In the genomic region with DNA sequence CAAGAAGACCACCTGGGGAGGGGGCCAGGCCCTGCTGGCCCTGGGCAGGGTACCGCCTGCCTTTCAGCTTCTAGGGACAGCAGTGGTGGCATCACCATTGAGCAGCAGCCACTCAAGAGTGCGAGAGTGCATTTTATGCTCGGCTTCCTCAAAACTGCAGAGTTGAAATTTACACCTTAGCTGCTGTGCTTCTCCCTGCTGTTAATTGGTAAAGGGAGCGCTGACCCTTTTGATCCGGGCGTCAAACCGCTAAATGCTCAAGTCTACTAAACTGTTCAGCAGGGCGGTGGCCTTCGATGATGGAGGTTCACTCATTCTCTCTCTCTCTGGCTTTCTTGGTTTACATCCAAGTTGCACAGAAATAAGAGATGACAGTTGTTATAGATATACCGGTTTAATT, we compare ENCODE assay signal across 1 cellular context.
TF ChIP-seq lines count a peak whose summit lies in the region.

No MANE protein-coding gene starts in this region.

TF ChIP-seq in H1, 55 proteins besides CTCF, POLR2A, EP300 and RAD21:
- TF ChIP-seq, protein P1, sequence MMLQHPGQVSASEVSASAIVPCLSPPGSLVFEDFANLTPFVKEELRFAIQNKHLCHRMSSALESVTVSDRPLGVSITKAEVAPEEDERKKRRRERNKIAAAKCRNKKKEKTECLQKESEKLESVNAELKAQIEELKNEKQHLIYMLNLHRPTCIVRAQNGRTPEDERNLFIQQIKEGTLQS (IDR thresholded peaks at IDR 0.05; ENCODE audit: insufficient read depth, low read depth, low read length) = no peak
- TF ChIP-seq POLR2AphosphoS5 (IDR thresholded peaks at IDR 0.05; ENCODE audit: low read depth, low read length) (no peak), SAP30 (IDR thresholded peaks at IDR 0.05; ENCODE audit: insufficient read depth, insufficient replicate concordance, low read length) (no peak)
- TF ChIP-seq, protein P2, sequence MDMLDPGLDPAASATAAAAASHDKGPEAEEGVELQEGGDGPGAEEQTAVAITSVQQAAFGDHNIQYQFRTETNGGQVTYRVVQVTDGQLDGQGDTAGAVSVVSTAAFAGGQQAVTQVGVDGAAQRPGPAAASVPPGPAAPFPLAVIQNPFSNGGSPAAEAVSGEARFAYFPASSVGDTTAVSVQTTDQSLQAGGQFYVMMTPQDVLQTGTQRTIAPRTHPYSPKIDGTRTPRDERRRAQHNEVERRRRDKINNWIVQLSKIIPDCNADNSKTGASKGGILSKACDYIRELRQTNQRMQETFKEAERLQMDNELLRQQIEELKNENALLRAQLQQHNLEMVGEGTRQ (IDR thresholded peaks at IDR 0.05; ENCODE audit: low read length) = no peak
